In genomic region chr1:41607810-41608209, GRCh38 we compare ENCODE assay signal across 1 cellular context.
TF ChIP-seq lines count a peak whose summit lies in the region.

No MANE protein-coding gene starts in this region.

TF ChIP-seq in IMR-90, 13 proteins besides CTCF, POLR2A, EP300 and RAD21:
- TF ChIP-seq USF2 (IDR thresholded peaks at IDR 0.05; ENCODE audit: low read depth, low read length) (no peak), FOS (IDR thresholded peaks at IDR 0.05; ENCODE audit: low read depth, low read length) (no peak), MAFK (IDR thresholded peaks at IDR 0.05; ENCODE audit: low read depth, low read length) (no peak), CHD1 (IDR thresholded peaks at IDR 0.05; ENCODE audit: low read depth, low read length) (no peak), MAZ (IDR thresholded peaks at IDR 0.05; ENCODE audit: borderline replicate concordance, low read depth, low read length) (no peak), ELK1 (IDR thresholded peaks at IDR 0.05; ENCODE audit: borderline replicate concordance, low read depth, low read length) (no peak), MXI1 (IDR thresholded peaks at IDR 0.05; ENCODE audit: borderline replicate concordance, low read depth, low read length) (no peak), CEBPB (IDR thresholded peaks at IDR 0.05; ENCODE audit: low read depth, low read length) (no peak)
